27 cellular contexts compared by ENCODE assay signal in genomic region chrX:82585868-82586267, GRCh38.
"Had no signal": no experiment of that assay in that cellular context is flagged by ENCODE, and none has a peak within 500 bp of the region (broad histone marks: within the 10 kb centered on the region; RNA-seq: fewer than 3 reads in every experiment).

No MANE protein-coding gene starts in this region.

- H3K4me1 ChIP-seq: left lung, lower lobe of right lung, neural progenitor cell, right atrium auricular region, right lobe of liver, tibial nerve, uterus had no signal

- H3K4me1 Mint-ChIP-seq: naive B cell; natural killer cell; nephron progenitor cell; neural progenitor cell; stimulated activated memory B cell treated with anti-CD40 and anti-IgM and Interleukin-4, amounts not matched to agents 10 μg/mL and 1 μg/mL and 100 μg/mL, for 72 hours; stimulated activated naive CD8-positive, alpha-beta T cell treated with anti-CD3 and anti-CD28 coated beads, Interleukin-15, amount 100 ng/mL, for 72 hours had no signal

- H3K9me3 ChIP-seq: left lung, lower lobe of right lung, neutrophil, right atrium auricular region, right lobe of liver, tibial nerve, uterus had no signal

- FAIRE-seq: kidney had no signal

- H3K27me3 Mint-ChIP-seq: naive B cell; progenitor cell of endocrine pancreas; stimulated activated memory B cell treated with anti-CD40 and anti-IgM and Interleukin-4, amounts not matched to agents 10 μg/mL and 1 μg/mL and 100 μg/mL, for 72 hours; stimulated activated naive CD8-positive, alpha-beta T cell treated with anti-CD3 and anti-CD28 coated beads, Interleukin-15, amount 100 ng/mL, for 72 hours; type B pancreatic cell had no signal

- H3K36me3 Mint-ChIP-seq: naive B cell; natural killer cell; neural progenitor cell; stimulated activated memory B cell treated with anti-CD40 and anti-IgM and Interleukin-4, amounts not matched to agents 10 μg/mL and 1 μg/mL and 100 μg/mL, for 72 hours; type B pancreatic cell had no signal

- H3K9me3 Mint-ChIP-seq: neural progenitor cell; stimulated activated memory B cell treated with anti-CD40 and anti-IgM and Interleukin-4, amounts not matched to agents 10 μg/mL and 1 μg/mL and 100 μg/mL, for 72 hours; stimulated activated naive CD8-positive, alpha-beta T cell treated with anti-CD3 and anti-CD28 coated beads, Interleukin-15, amount 100 ng/mL, for 72 hours had no signal

- H3K27ac ChIP-seq: left lung, lower lobe of right lung, neural progenitor cell, neutrophil, right atrium auricular region, right lobe of liver, tibial nerve, uterus had no signal

- H3K4me3 Mint-ChIP-seq: naive B cell; natural killer cell; nephron progenitor cell; neural progenitor cell; stimulated activated memory B cell treated with anti-CD40 and anti-IgM and Interleukin-4, amounts not matched to agents 10 μg/mL and 1 μg/mL and 100 μg/mL, for 72 hours; stimulated activated naive CD8-positive, alpha-beta T cell treated with anti-CD3 and anti-CD28 coated beads, Interleukin-15, amount 100 ng/mL, for 72 hours; type B pancreatic cell had no signal

- H3K36me3 ChIP-seq: left lung, lower lobe of right lung, neural progenitor cell, neutrophil, right atrium auricular region, right lobe of liver, tibial nerve, uterus had no signal

- H3K27me3 ChIP-seq: left lung, neural progenitor cell, neutrophil, tibial nerve, uterus had no signal

- H3K4me3 ChIP-seq: left lung, lower lobe of right lung, neural progenitor cell, right atrium auricular region, right lobe of liver, smooth muscle cell, tibial nerve, uterus had no signal

- DNase-seq: kidney; left colon; left lung; lower lobe of right lung; mammary epithelial cell; mesenchymal stem cell; naive B cell; natural killer cell; nephron progenitor cell; occipital lobe; right lobe of liver; stimulated activated CD4-positive, alpha-beta T cell treated with anti-CD3 and anti-CD28 coated beads, Interleukin-1b, Interleukin-23, amount 100 ng/mL, for 48 hours; stimulated activated CD4-positive, alpha-beta T cell treated with anti-CD3 and anti-CD28 coated beads, Interleukin-2, amount 100 ng/mL, for 48 hours; stimulated activated CD4-positive, alpha-beta T cell treated with anti-CD3 and anti-CD28 coated beads, Interleukin-4, amount 100 ng/mL, for 4 hours; stimulated activated CD8-positive, alpha-beta memory T cell treated with anti-CD3 and anti-CD28 coated beads, Interleukin-4, amount 100 ng/mL, for 48 hours; stimulated activated naive CD4-positive, alpha-beta T cell treated with Interleukin-2 at 50 U/mL for 16 hours; stimulated activated naive CD8-positive, alpha-beta T cell treated with anti-CD3 and anti-CD28 coated beads, Interleukin-15, amount 100 ng/mL, for 72 hours; substantia nigra; uterus had no signal

- H3K27ac Mint-ChIP-seq: naive B cell; natural killer cell; nephron progenitor cell; neural progenitor cell; progenitor cell of endocrine pancreas; stimulated activated memory B cell treated with anti-CD40 and anti-IgM and Interleukin-4, amounts not matched to agents 10 μg/mL and 1 μg/mL and 100 μg/mL, for 72 hours; stimulated activated naive CD8-positive, alpha-beta T cell treated with anti-CD3 and anti-CD28 coated beads, Interleukin-15, amount 100 ng/mL, for 72 hours; type B pancreatic cell had no signal

- ATAC-seq: left colon; left lung; lower lobe of right lung; natural killer cell; right lobe of liver; stimulated activated memory B cell treated with anti-CD40 and anti-IgM and Interleukin-4, amounts not matched to agents 10 μg/mL and 1 μg/mL and 100 μg/mL, for 72 hours; stimulated activated naive CD8-positive, alpha-beta T cell treated with anti-CD3 and anti-CD28 coated beads, Interleukin-15, amount 100 ng/mL, for 72 hours had no signal
